Comparison of ENCODE assay signal across 22 cellular contexts in the genomic region with DNA sequence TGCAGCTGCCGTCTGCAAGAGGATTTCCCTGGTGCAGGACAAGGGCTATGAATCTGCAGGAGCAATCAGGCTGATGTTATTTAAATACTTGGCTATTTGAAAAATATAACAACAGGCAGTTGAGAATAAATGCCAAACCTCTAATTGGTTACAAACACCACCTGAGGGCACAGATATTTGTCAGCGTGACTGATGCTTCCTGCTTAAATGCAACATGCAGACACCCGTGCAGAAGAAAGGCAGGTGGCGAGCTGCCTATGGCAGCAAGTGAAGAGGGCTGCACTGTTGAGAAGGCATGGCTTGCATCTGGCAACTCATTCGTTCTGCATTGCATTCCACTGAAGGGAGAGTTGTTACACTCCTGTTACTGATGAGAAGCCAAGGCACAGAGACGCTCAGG.
DNase-seq lines count a peak whose midpoint lies in the region; ATAC-seq and TF ChIP-seq lines count a peak whose summit lies in the region.
"Had no signal": no experiment of that assay in that cellular context is flagged by ENCODE, and none has a peak within 500 bp of the region (broad histone marks: within the 10 kb centered on the region; RNA-seq: fewer than 3 reads in every experiment).

No MANE protein-coding gene starts in this region.

- H3K4me3 ChIP-seq in breast epithelium (no peak overlapping the region), PC-3 (ENCODE audit: low read length) (no peak overlapping the region), epithelial cell of esophagus (ENCODE audit: low read length) (no peak overlapping the region), upper lobe of right lung (no peak overlapping the region)
- H3K4me3 ChIP-seq: GM23248, K562, MG63 had no signal

- H3K27ac Mint-ChIP-seq in MCF 10A (ENCODE audit: low read depth, unreplicated experiment) (no peak overlapping the region), T-cell (no peak overlapping the region)
- H3K27ac Mint-ChIP-seq: T-helper 17 cell had no signal

- ATAC-seq in PC-3: no peak
- no peak for ATAC-seq in T-cell (replicated peaks in 1 of 4)
- ATAC-seq in upper lobe of right lung: no peak
- ATAC-seq: K562, T-helper 17 cell had no signal

- H3K9me3 Mint-ChIP-seq in MCF 10A (ENCODE audit: unreplicated experiment) (no peaks in the 10 kb centered on the region), T-cell (peaks cover 0 to 4% (median 0%) of the 10 kb centered on the region in 3 donors)

- no peak for TF ChIP-seq CTCF in MCF 10A (IDR thresholded peaks at IDR 0.05; ENCODE audit: unreplicated experiment)
- TF ChIP-seq CTCF in breast epithelium (IDR thresholded peaks at IDR 0.05): no peak
- no peak for TF ChIP-seq CTCF in PC-3 (conservative IDR thresholded peaks at IDR 0.05; ENCODE audit: low read depth, low read length)
- TF ChIP-seq CTCF in epithelial cell of esophagus (IDR thresholded peaks at IDR 0.05; ENCODE audit: insufficient read depth, low read depth, low read length, missing control alignments): no peak
- no peak for TF ChIP-seq CTCF in upper lobe of right lung (IDR thresholded peaks at IDR 0.05)

- no peak overlapping the region for H3K4me2 ChIP-seq in PC-3 (ENCODE audit: low read length)

- H3K9ac ChIP-seq in PC-3 (ENCODE audit: low read length): no peak overlapping the region
- H3K9ac ChIP-seq: GM23248 had no signal

- H3K4me1 Mint-ChIP-seq in MCF 10A (ENCODE audit: insufficient read depth, unreplicated experiment) (peaks cover 26% of the 10 kb centered on the region), T-cell (no peaks in the 10 kb centered on the region)
- H3K4me1 Mint-ChIP-seq: T-helper 17 cell had no signal

- H3K27me3 Mint-ChIP-seq in MCF 10A (ENCODE audit: insufficient read depth, unreplicated experiment) (no peaks in the 10 kb centered on the region), T-cell (peaks cover 0 to 8% of the 10 kb centered on the region in 2 donors)
- H3K27me3 Mint-ChIP-seq: T-helper 17 cell had no signal

- no peaks in the 10 kb centered on the region for H3K9me2 ChIP-seq in PC-3 (replicated peaks; ENCODE audit: low read length)

- intact Hi-C loops in MCF 10A (cut with micrococcal nuclease) (loop anchor here (10.0 kb wide), 1 partner anchor 345 kb away; no protein-coding TSS in a partner anchor), breast epithelium (cut with DNase I; ENCODE audit: low total_unique reads) (no loop called here), PC-3 (cut with micrococcal nuclease) (no loop called here), upper lobe of right lung (cut with DNase I) (no loop called here)

- BruUV-seq in MCF 10A (replicated peaks; lab: Mats Ljungman, UMichigan) (no TSS peak), PC-3 (replicated peaks; lab: Mats Ljungman, UMichigan) (no TSS peak)

- H3K36me3 ChIP-seq in breast epithelium (no peaks in the 10 kb centered on the region), PC-3 (ENCODE audit: low read depth, low read length) (no peaks in the 10 kb centered on the region), upper lobe of right lung (no peaks in the 10 kb centered on the region)
- H3K36me3 ChIP-seq: BE2C, MG63 had no signal

- CTCF ChIA-PET in MCF 10A (lab: Yijun Ruan, JAX): interaction anchor here (0.6 to 3.3 kb wide), 5 partner anchors 10 to 445 kb away, joined by 3 to 14 read pairs (median 3); no protein-coding TSS in a partner anchor
- CTCF ChIA-PET in PC-3 (lab: Charles Lee): no interaction called here
- CTCF ChIA-PET in T-cell (lab: Charles Lee): no interaction called here

- H3K27ac ChIP-seq in breast epithelium: no peak overlapping the region
- H3K27ac ChIP-seq in PC-3 (ENCODE audit: low read length): no peak overlapping the region
- H3K27ac ChIP-seq in upper lobe of right lung: no peak overlapping the region
- H3K27ac ChIP-seq: GM23248 had no signal

- H4K20me1 ChIP-seq in PC-3 (ENCODE audit: low read length): no peaks in the 10 kb centered on the region

- H3F3A ChIP-seq in PC-3 (ENCODE audit: low read length, unreplicated experiment): no peaks in the 10 kb centered on the region

- H3K4me3 Mint-ChIP-seq in MCF 10A (ENCODE audit: unreplicated experiment) (no peak overlapping the region), T-cell (no peak overlapping the region)
- H3K4me3 Mint-ChIP-seq: T-helper 17 cell had no signal

- no peak for TF ChIP-seq POLR2A in breast epithelium (IDR thresholded peaks at IDR 0.05)

- H2AFZ ChIP-seq in PC-3 (ENCODE audit: low read length): no peak overlapping the region
- H2AFZ ChIP-seq: GM23248 had no signal

- H3K79me2 ChIP-seq in PC-3 (ENCODE audit: low read length): no peaks in the 10 kb centered on the region

- POLR2A ChIA-PET in MCF 10A (lab: Yijun Ruan, JAX) (no interaction called here), PC-3 (lab: Charles Lee; ENCODE audit: unreplicated experiment) (interaction anchor here (0.5 kb wide), 1 partner anchor 571 kb away, joined by 7 read pairs; no protein-coding TSS in a partner anchor), T-cell (lab: Charles Lee) (no interaction called here)

- no peaks in the 10 kb centered on the region for H3K27me3 ChIP-seq in breast epithelium
- no peaks in the 10 kb centered on the region for H3K27me3 ChIP-seq in PC-3 (ENCODE audit: low read length)
- no peaks in the 10 kb centered on the region for H3K27me3 ChIP-seq in upper lobe of right lung
- H3K27me3 ChIP-seq: BE2C, MG63 had no signal

- H3K9me3 ChIP-seq in breast epithelium (peaks cover 8 to 12% of the 10 kb centered on the region in 2 donors), PC-3 (ENCODE audit: low read length) (no peaks in the 10 kb centered on the region), upper lobe of right lung (peaks cover 8% of the 10 kb centered on the region)
- H3K9me3 ChIP-seq: BE2C, MG63 had no signal

- no peaks in the 10 kb centered on the region for H3K36me3 Mint-ChIP-seq in MCF 10A (ENCODE audit: insufficient read depth, unreplicated experiment)
- H3K36me3 Mint-ChIP-seq in T-cell: no peaks in the 10 kb centered on the region

- H3K4me1 ChIP-seq in breast epithelium (no peaks in the 10 kb centered on the region), PC-3 (ENCODE audit: insufficient read depth, low read length) (peaks cover 39% of the 10 kb centered on the region), upper lobe of right lung (no peaks in the 10 kb centered on the region)

- DNase-seq in MCF 10A (ENCODE audit: unreplicated experiment) (peak; percentile 50), breast epithelium (ENCODE audit: low spot score in 2 of 2) (no peak), PC-3 (peak; percentile 33), epithelial cell of esophagus (ENCODE audit: low read depth) (peak; percentile 87), epidermal melanocyte (ENCODE audit: insufficient read length, low spot score) (no peak), T-cell (no peak), upper lobe of right lung (no peak)
- DNase-seq: BE2C, Calu3, GM23248, H7, Kasumi-1, MG63, NCI-H1105 treated with DMSO at 0.1 percent for 48 hours, NCI-H187, NCI-H2081 treated with DMSO at 0.1 percent for 48 hours, NCI-H524, NCI-H774, SHP77 treated with DMSO at 0.1 percent for 48 hours, SW 1271, T-helper 17 cell had no signal

Comparison
In these comparisons a context has a peak if more than half of its experiments do, and no peak if none do; other contexts are left out.
1. DNase-seq: peak in MCF 10A (single experiment), PC-3 (single experiment) and epithelial cell of esophagus (single experiment); none in breast epithelium (0 of 2), epidermal melanocyte (single experiment), T-cell (0 of 34) and upper lobe of right lung (single experiment).